Comparison of ENCODE assay signal across 1 cellular context in genomic region chr9:6408320-6408719, GRCh38.
TF ChIP-seq lines count a peak whose summit lies in the region.

No MANE protein-coding gene starts in this region.

TF ChIP-seq in HepG2, 621 proteins besides CTCF, POLR2A, EP300 and RAD21 (continued from another document):
- TF ChIP-seq ZNF207 (IDR thresholded peaks at IDR 0.05; ENCODE audit: borderline replicate concordance) (no peak), SOX13 (IDR thresholded peaks at IDR 0.05) (no peak), SOX13 (CRISPR knock-in tag; conservative IDR thresholded peaks at IDR 0.05 in 1 of 2, IDR thresholded peaks at IDR 0.05 in 1 of 2) (no peak), ONECUT2 (CRISPR knock-in tag; IDR thresholded peaks at IDR 0.05) (no peak), ZNF646 (CRISPR knock-in tag; IDR thresholded peaks at IDR 0.05) (no peak), CC2D1A (CRISPR knock-in tag; IDR thresholded peaks at IDR 0.05) (no peak), KAT2B (IDR thresholded peaks at IDR 0.05; ENCODE audit: borderline replicate concordance, low read depth, low read length) (no peak), ZNF432 (CRISPR knock-in tag; IDR thresholded peaks at IDR 0.05; ENCODE audit: borderline replicate concordance) (no peak), USF2 (IDR thresholded peaks at IDR 0.05; ENCODE audit: low read depth, low read length) (peak; percentile 91), USF2 (CRISPR knock-in tag; IDR thresholded peaks at IDR 0.05; ENCODE audit: borderline replicate concordance) (peak; percentile 85; the same call in 1 of the 2 replicates), SP4 (CRISPR knock-in tag; IDR thresholded peaks at IDR 0.05) (no peak), POGZ (CRISPR knock-in tag; IDR thresholded peaks at IDR 0.05) (no peak), RAD51 (IDR thresholded peaks at IDR 0.05; ENCODE audit: borderline replicate concordance) (peak; percentile 67), ATM (IDR thresholded peaks at IDR 0.05; ENCODE audit: borderline replicate concordance) (no peak), HMGXB4 (CRISPR knock-in tag; IDR thresholded peaks at IDR 0.05; ENCODE audit: borderline replicate concordance in 1 of 2, low read depth in 1 of 2) (no peak), HOMEZ (CRISPR knock-in tag; IDR thresholded peaks at IDR 0.05; ENCODE audit: low read depth) (0 out of 2 replicates have a peak, but pooled peaks have one; percentile 5), ARNTL (CRISPR knock-in tag; IDR thresholded peaks at IDR 0.05) (no peak), RFX3 (CRISPR knock-in tag; IDR thresholded peaks at IDR 0.05) (no peak), ZNF639 (CRISPR knock-in tag; conservative IDR thresholded peaks at IDR 0.05) (no peak), ZNF282 (IDR thresholded peaks at IDR 0.05; ENCODE audit: partially characterized antibody) (no peak), THYN1 (CRISPR knock-in tag; IDR thresholded peaks at IDR 0.05; ENCODE audit: borderline replicate concordance, low read depth) (no peak), ZNF761 (CRISPR knock-in tag; conservative IDR thresholded peaks at IDR 0.05) (no peak), ZNF704 (CRISPR knock-in tag; IDR thresholded peaks at IDR 0.05; ENCODE audit: borderline replicate concordance) (no peak), ZFP91 (CRISPR knock-in tag; IDR thresholded peaks at IDR 0.05; ENCODE audit: borderline replicate concordance) (no peak), ZBTB43 (CRISPR knock-in tag; conservative IDR thresholded peaks at IDR 0.05) (no peak), ISL2 (CRISPR knock-in tag; IDR thresholded peaks at IDR 0.05) (no peak), KDM1A (CRISPR knock-in tag; IDR thresholded peaks at IDR 0.05) (no peak), ZNF552 (CRISPR knock-in tag; IDR thresholded peaks at IDR 0.05; ENCODE audit: borderline replicate concordance) (no peak), ETV6 (CRISPR knock-in tag; conservative IDR thresholded peaks at IDR 0.05) (no peak), TSC22D2 (CRISPR knock-in tag; IDR thresholded peaks at IDR 0.05; ENCODE audit: borderline replicate concordance) (no peak), NR3C1 (CRISPR knock-in tag; IDR thresholded peaks at IDR 0.05) (no peak), MAX (IDR thresholded peaks at IDR 0.05) (peak; percentile 43; the same call in 1 of the 2 replicates), ZNF589 (CRISPR knock-in tag; conservative IDR thresholded peaks at IDR 0.05) (no peak)
